In genomic region chr4:33493231-33493630, GRCh38 we compare ENCODE assay signal across 24 cellular contexts.
DNase-seq lines count a peak whose midpoint lies in the region; ATAC-seq, FAIRE-seq and TF ChIP-seq lines count a peak whose summit lies in the region.
"Had no signal": no experiment of that assay in that cellular context is flagged by ENCODE, and none has a peak within 500 bp of the region (broad histone marks: within the 10 kb centered on the region; RNA-seq: fewer than 3 reads in every experiment).

No MANE protein-coding gene starts in this region.

- H3K27ac ChIP-seq in PC-3 (ENCODE audit: low read length) (no peak overlapping the region), heart right ventricle (no peak overlapping the region)
- H3K27ac ChIP-seq: PC-9 had no signal

- FAIRE-seq in urothelium cell line (lab: Jason Lieb, UNC), result no peak
- FAIRE-seq: GM12878 had no signal

- H3K9ac ChIP-seq in PC-3 (ENCODE audit: low read length), result no peak overlapping the region

- H3F3A ChIP-seq in PC-3 (ENCODE audit: low read length, unreplicated experiment), result no peaks in the 10 kb centered on the region

- no peaks in the 10 kb centered on the region for H3K9me2 ChIP-seq in PC-3 (replicated peaks; ENCODE audit: low read length)

- intact Hi-C loops in PC-3 (cut with micrococcal nuclease) (no loop called here), heart right ventricle (cut with DNase I) (no loop called here)

- 73 to 83% methylated on average over 2 of the region's 2 CpGs for WGBS in heart right ventricle, 2 donors

- DNase-seq in ELR (ENCODE audit: low read depth), result peak; percentile 52
- DNase-seq in PC-3, result peak; percentile 29
- DNase-seq in dedifferentiated amniotic fluid mesenchymal stem cell (ENCODE audit: extremely low spot score), result peak; percentile 11
- no peak for DNase-seq in NCI-H2081 (lab: John Stamatoyannopoulos, UW)
- DNase-seq in NCI-H1694 treated with DMSO at 0.1 percent for 48 hours (lab: John Stamatoyannopoulos, UW), result no peak
- DNase-seq in heart right ventricle, result no peak
- DNase-seq in urothelium cell line (ENCODE audit: low spot score), result no peak
- DNase-seq: C1 segment of cervical spinal cord; CD4-positive, alpha-beta memory T cell; DMS 273 treated with DMSO at 0.1 percent for 48 hours; GDM1; NCI-H1092; NCI-H1436; NCI-H187 treated with DMSO at 0.1 percent for 48 hours; NCI-H446 treated with DMSO at 0.1 percent for 48 hours; NCI-H526; NCI-H82; NK-92 treated with Interleukin-12 subunit alpha and Interleukin-12 subunit beta, amount 100 ng/mL, for 24 hours; PC-9; RPMI8226; SHP77; T-helper 1 cell had no signal

- H3K4me3 ChIP-seq in PC-3 (ENCODE audit: low read length) (no peak overlapping the region), heart right ventricle (no peak overlapping the region)
- H3K4me3 ChIP-seq: GM12878, PC-9 had no signal

- no peak overlapping the region for H2AFZ ChIP-seq in PC-3 (ENCODE audit: low read length)
- H2AFZ ChIP-seq: PC-9 had no signal

- no peak overlapping the region for H3K4me2 ChIP-seq in PC-3 (ENCODE audit: low read length)
- H3K4me2 ChIP-seq: PC-9 had no signal

- H3K9me3 ChIP-seq in PC-3 (ENCODE audit: low read length), result no peaks in the 10 kb centered on the region
- H3K9me3 ChIP-seq in heart right ventricle, result no peaks in the 10 kb centered on the region

- no TSS peak for BruUV-seq in PC-3 (replicated peaks; lab: Mats Ljungman, UMichigan)

- H3K36me3 ChIP-seq in PC-3 (ENCODE audit: low read depth, low read length), result no peaks in the 10 kb centered on the region
- H3K36me3 ChIP-seq in heart right ventricle, result no peaks in the 10 kb centered on the region

- H3K4me1 ChIP-seq in PC-3 (ENCODE audit: insufficient read depth, low read length), result no peaks in the 10 kb centered on the region
- no peaks in the 10 kb centered on the region for H3K4me1 ChIP-seq in heart right ventricle

- TF ChIP-seq CTCF in PC-3 (conservative IDR thresholded peaks at IDR 0.05; ENCODE audit: low read depth, low read length) (no peak), heart right ventricle (IDR thresholded peaks at IDR 0.05) (no peak)

- CTCF ChIA-PET in PC-3 (lab: Charles Lee), result no interaction called here

- H3K27me3 ChIP-seq in PC-3 (ENCODE audit: low read length) (no peaks in the 10 kb centered on the region), heart right ventricle (no peaks in the 10 kb centered on the region)

- ATAC-seq in PC-3 (peak; percentile 56; the same call in 1 of the 2 replicates), heart right ventricle (no peak)
- ATAC-seq: GM12878, HCT116 had no signal

- H3K79me2 ChIP-seq in PC-3 (ENCODE audit: low read length), result no peaks in the 10 kb centered on the region

- no peaks in the 10 kb centered on the region for H4K20me1 ChIP-seq in PC-3 (ENCODE audit: low read length)

- POLR2A ChIA-PET in PC-3 (lab: Charles Lee; ENCODE audit: unreplicated experiment), result no interaction called here

Comparison
In these comparisons a context has a peak if more than half of its experiments do, and no peak if none do; other contexts are left out.
1. DNase-seq: peak in ELR (single experiment), PC-3 (single experiment) and dedifferentiated amniotic fluid mesenchymal stem cell (single experiment); none in NCI-H2081 (0 of 2), NCI-H1694 treated with DMSO at 0.1 percent for 48 hours (single experiment), heart right ventricle (0 of 2) and urothelium cell line (single experiment).